Comparison of ENCODE assay signal across 26 cellular contexts in the genomic region with DNA sequence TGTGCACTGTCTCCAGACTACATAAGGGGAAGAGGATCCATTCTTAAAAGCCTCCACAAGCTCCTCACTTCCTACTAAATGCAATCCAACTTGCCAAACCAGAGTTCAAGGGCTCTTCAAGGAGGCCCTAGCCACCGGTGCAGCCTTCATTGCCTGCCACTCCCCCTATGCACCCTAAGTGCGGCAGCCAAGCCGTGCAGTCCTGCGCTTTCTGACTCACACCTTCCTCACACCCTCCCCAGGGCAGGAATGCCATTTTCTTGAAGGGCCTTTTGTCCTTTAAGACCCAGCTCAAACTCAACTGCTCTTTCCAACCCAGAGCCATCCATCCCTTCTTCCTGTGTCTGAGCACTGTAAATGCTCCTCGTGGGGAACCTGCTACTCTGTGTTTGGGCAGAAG.
DNase-seq lines count a peak whose midpoint lies in the region; ATAC-seq lines count a peak whose summit lies in the region.
"Had no signal": no experiment of that assay in that cellular context is flagged by ENCODE, and none has a peak within 500 bp of the region (broad histone marks: within the 10 kb centered on the region; RNA-seq: fewer than 3 reads in every experiment).

No MANE protein-coding gene starts in this region.

- peak; percentile 95 for ATAC-seq in esophagus mucosa
- ATAC-seq: activated CD4-positive, alpha-beta T cell treated with anti-CD3 and anti-CD28 coated beads for 36 hours; activated CD8-positive, alpha-beta T cell treated with anti-CD3 and anti-CD28 coated beads for 36 hours; mucosa of descending colon; natural killer cell treated with Interleukin-12 subunit alpha and Interleukin-12 subunit beta and Interleukin-15 and Interleukin-18, amount 100 ng/mL, for 72 hours; stimulated activated effector memory CD8-positive, alpha-beta T cell treated with anti-CD3 and anti-CD28 coated beads, Interleukin-12 subunit alpha, Interleukin-12 subunit beta, amount 100 ng/mL, for 72 hours had no signal

- DNase-seq in DMS79 (lab: John Stamatoyannopoulos, UW) (peak; percentile 52), MV-4-11 (lab: John Stamatoyannopoulos, UW) (peak; percentile 36), renal cortical epithelial cell (ENCODE audit: low read depth) (peak; percentile 15), DMS153 treated with DMSO at 0.1 percent for 48 hours (lab: John Stamatoyannopoulos, UW; ENCODE audit: unreplicated experiment) (no peak), NOMO-1 treated with dmso at 0.1 percent for 144 hours (lab: John Stamatoyannopoulos, UW; ENCODE audit: unreplicated experiment) (no peak), activated gamma-delta T cell (lab: John Stamatoyannopoulos, UW) (no peak)
- DNase-seq: activated CD4-positive, alpha-beta T cell treated with anti-CD3 and anti-CD28 coated beads for 36 hours; activated CD8-positive, alpha-beta T cell treated with anti-CD3 and anti-CD28 coated beads for 36 hours; amniotic stem cell; CD4-positive, alpha-beta memory T cell; DMS 273 treated with DMSO at 0.1 percent for 48 hours; dorsolateral prefrontal cortex; GDM1; GM23248; mammary epithelial cell; mucosa of descending colon; NCI-H1105 treated with DMSO at 0.1 percent for 48 hours; NCI-H2029 treated with DMSO at 0.1 percent for 48 hours; NCI-H226; NCI-H526 treated with DMSO at 0.1 percent for 48 hours; NK-92 treated with Interleukin-12 subunit alpha and Interleukin-12 subunit beta, amount 100 ng/mL, for 24 hours; SHP77; stimulated activated CD4-positive, alpha-beta T cell treated with anti-CD3 and anti-CD28 coated beads, Interleukin-15, amount 100 ng/mL, for 24 hours had no signal

Comparison
In these comparisons a context has a peak if more than half of its experiments do, and no peak if none do; other contexts are left out.
1. DNase-seq: peak in DMS79 (single experiment), MV-4-11 (single experiment) and renal cortical epithelial cell (single experiment); none in DMS153 treated with DMSO at 0.1 percent for 48 hours (single experiment), NOMO-1 treated with dmso at 0.1 percent for 144 hours (single experiment) and activated gamma-delta T cell (single experiment).